Comparison of ENCODE assay signal across 33 cellular contexts in genomic region chr2:70519453-70519852, GRCh38. TPM values are rescaled to one million over a fixed set of nuclear protein-coding genes. Genes with fewer than 3 reads are reported as not detected.
"Had no signal": no experiment of that assay in that cellular context is flagged by ENCODE, and none has a peak within 500 bp of the region (broad histone marks: within the 10 kb centered on the region; RNA-seq: fewer than 3 reads in every experiment).

No MANE protein-coding gene starts in this region.

- ATAC-seq: activated CD4-positive, CD25-positive, alpha-beta regulatory T cell treated with anti-CD3 and anti-CD28 coated beads, Interleukin-2, amount 50 U/mL, for 24 hours; activated CD8-positive, alpha-beta memory T cell treated with anti-CD3 and anti-CD28 coated beads, Interleukin-2, amount 10 ng/mL, durations not matched to agents 7 days and 5 days; activated CD8-positive, alpha-beta T cell treated with anti-CD3 and anti-CD28 coated beads, Interleukin-2, amount 10 ng/mL, durations not matched to agents 7 days and 5 days; activated naive CD4-positive, alpha-beta T cell treated with anti-CD3 and anti-CD28 coated beads, Interleukin-2, amount 50 U/mL, for 72 hours; activated T-cell treated with anti-CD3 and anti-CD28 coated beads, Interleukin-2, amount 50 U/mL, for 72 hours; T-helper 17 cell had no signal

- FAIRE-seq: colon, endometrium, endothelial cell of umbilical vein, frontal cortex had no signal

- H3K27ac ChIP-seq: ascending aorta, esophagus squamous epithelium, WERI-Rb-1 had no signal

- H3K9me3 ChIP-seq: ascending aorta, esophagus squamous epithelium had no signal

- H3K4me3 ChIP-seq: ascending aorta, esophagus squamous epithelium had no signal

- DNase-seq: activated B cell treated with CpG ODN at 0.5 μM for 24 hours; activated CD4-positive, alpha-beta memory T cell treated with anti-CD3 and anti-CD28 coated beads for 36 hours; activated CD4-positive, alpha-beta T cell treated with anti-CD3 and anti-CD28 coated beads for 48 hours; activated CD4-positive, alpha-beta T cell treated with anti-CD3 and anti-CD28 coated beads, Interleukin-2, amount 50 U/mL, for 1 hour; activated CD8-positive, alpha-beta memory T cell treated with anti-CD3 and anti-CD28 coated beads, Interleukin-2, amount 10 ng/mL, durations not matched to agents 7 days and 5 days; activated CD8-positive, alpha-beta memory T cell treated with anti-CD3 and anti-CD28 coated beads, Interleukin-2, amount 50 U/mL, for 4 hours; activated CD8-positive, alpha-beta T cell treated with anti-CD3 and anti-CD28 coated beads, Interleukin-2, amount 10 ng/mL, durations not matched to agents 7 days and 5 days; activated gamma-delta T cell; activated naive CD4-positive, alpha-beta T cell; activated naive CD4-positive, alpha-beta T cell treated with anti-CD3 and anti-CD28 coated beads, Interleukin-2, amount 10 ng/mL, durations not matched to agents 7 days and 5 days; activated naive CD8-positive, alpha-beta T cell treated with anti-CD3 and anti-CD28 coated beads, Interleukin-2, amount 10 ng/mL, durations not matched to agents 7 days and 5 days; activated T-cell treated with anti-CD3 and anti-CD28 coated beads, Interleukin-2, amount 50 U/mL, for 24 hours; activated T-cell treated with anti-CD3 and anti-CD28 coated beads, Interleukin-2, amount 50 U/mL, for 72 hours; caudate nucleus; cortex of kidney; dermis blood vessel endothelial cell; effector CD4-positive, alpha-beta T cell; erythroblast; esophagus squamous epithelium; head of caudate nucleus; T-helper 1 cell; T-helper 17 cell; T1000; WERI-Rb-1 had no signal

- H3K27me3 ChIP-seq: ascending aorta, esophagus squamous epithelium had no signal

- H3K36me3 ChIP-seq: ascending aorta, esophagus squamous epithelium, WERI-Rb-1 had no signal

RNA-seq across cellular contexts. Expression of gene TGFA, which starts 34.2 kb away (rescaled TPM):
- total RNA-seq: activated CD8-positive, alpha-beta memory T cell treated with anti-CD3 and anti-CD28 coated beads, Interleukin-2, amount 10 ng/mL, durations not matched to agents 7 days and 5 days; fibroblast of lung; fibroblast of villous mesenchyme had no signal
